In the genomic region with DNA sequence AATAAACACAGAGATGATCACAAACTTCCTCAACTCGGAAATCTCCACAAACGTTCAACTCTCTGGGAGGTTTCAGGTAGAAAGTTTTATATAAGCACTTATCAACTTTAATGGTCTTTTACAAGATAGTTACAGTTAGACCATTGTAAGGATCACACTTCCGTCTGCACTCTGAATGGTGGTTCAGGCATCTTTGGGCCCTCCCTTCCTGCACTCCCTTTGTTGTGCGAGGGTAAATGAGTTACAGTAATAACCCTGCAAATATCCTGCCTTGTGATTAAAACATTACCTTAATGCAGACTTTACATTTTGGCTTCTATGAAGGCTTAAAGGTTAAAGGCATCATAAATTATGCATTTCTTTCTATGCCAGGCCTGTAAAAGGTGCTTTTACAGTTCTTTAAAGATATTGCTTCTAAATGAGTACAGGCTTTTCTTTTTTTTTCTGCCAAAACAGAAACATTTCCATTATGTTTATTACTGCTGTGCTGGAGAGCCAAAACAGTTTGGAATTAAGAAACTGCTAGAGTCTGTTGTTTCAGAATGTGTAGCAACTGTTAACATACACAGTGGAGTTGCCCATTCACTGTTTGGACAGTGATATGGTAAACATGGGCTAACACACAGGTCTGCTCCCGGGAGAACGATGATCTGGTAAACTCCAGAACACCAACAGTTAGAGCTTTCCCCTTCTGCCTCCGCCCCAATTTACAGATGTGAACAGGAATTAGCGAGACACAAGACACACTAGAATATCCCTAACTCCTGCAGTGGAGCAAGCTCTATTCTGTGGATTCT, we compare ENCODE assay signal across 1 cellular context.
TF ChIP-seq lines count a peak whose summit lies in the region.

No MANE protein-coding gene starts in this region.

TF ChIP-seq in H1, 55 proteins besides CTCF, POLR2A, EP300 and RAD21:
- TF ChIP-seq SUZ12 (IDR thresholded peaks at IDR 0.05; ENCODE audit: low read length) (0 out of 2 replicates have a peak, but pooled peaks have one; percentile 6), CEBPB (IDR thresholded peaks at IDR 0.05; ENCODE audit: low read depth, low read length) (no peak), CBX8 (IDR thresholded peaks at IDR 0.05; ENCODE audit: borderline replicate concordance, low read depth, low read length) (no peak), SAP30 (IDR thresholded peaks at IDR 0.05; ENCODE audit: insufficient read depth, insufficient replicate concordance, low read length) (no peak), CTBP2 (IDR thresholded peaks at IDR 0.05; ENCODE audit: borderline replicate concordance, insufficient read depth, insufficient read length, low read length) (no peak), ASH2L (IDR thresholded peaks at IDR 0.05; ENCODE audit: low read length) (no peak), JUN (IDR thresholded peaks at IDR 0.05; ENCODE audit: low read depth, low read length) (no peak), SIRT6 (IDR thresholded peaks at IDR 0.05; ENCODE audit: low read length) (no peak)
